In the genomic region with DNA sequence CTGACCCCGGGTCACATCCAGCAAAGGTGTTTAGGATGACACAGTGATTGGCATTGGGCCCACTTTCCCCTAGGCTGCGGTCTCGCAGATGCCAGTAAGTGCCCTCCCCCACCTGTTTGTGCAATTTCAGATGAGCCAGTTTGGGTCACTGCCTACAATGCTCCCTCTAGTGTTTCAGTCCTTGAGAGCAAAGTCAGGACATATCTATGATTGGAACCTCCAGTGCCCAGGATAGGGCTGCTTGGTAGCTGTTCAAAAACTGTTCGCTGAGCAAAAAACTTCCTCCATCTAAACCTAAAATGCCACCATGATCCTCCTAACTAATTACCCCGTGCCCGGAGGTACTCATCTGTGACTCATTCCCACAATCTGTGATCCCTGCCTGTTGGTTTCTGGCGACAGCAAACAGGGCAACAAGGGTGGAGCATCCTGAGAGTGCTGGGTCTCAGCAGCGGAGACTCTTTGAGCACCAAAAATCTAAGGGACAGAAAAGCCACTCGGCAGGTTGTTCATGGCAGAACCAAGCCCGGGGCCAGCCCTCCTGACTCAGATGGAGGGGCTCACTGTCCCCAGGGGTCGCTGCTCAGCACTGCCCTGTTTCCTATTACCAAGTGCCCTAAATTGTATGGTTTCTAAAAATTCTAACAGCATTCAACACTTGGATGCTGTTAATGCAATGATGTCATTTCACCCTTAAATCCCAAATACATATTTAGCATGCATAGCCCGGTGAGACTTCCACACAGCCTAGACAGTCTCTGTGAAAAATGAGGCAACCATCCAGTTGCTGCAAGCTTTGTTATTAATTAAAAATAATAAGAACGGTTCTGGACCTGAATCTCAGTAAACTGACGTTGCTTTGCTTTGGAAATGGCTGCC, we compare ENCODE assay signal across 1 cellular context.
TF ChIP-seq lines count a peak whose summit lies in the region.

No MANE protein-coding gene starts in this region.

TF ChIP-seq in H1, 55 proteins besides CTCF, POLR2A, EP300 and RAD21:
- TF ChIP-seq TBP (IDR thresholded peaks at IDR 0.05; ENCODE audit: low read depth, low read length) (no peak), FOSL1 (IDR thresholded peaks at IDR 0.05; ENCODE audit: insufficient read depth, low read depth, low read length) (no peak), SIX5 (IDR thresholded peaks at IDR 0.05; ENCODE audit: low read depth, low read length) (no peak), TCF12 (IDR thresholded peaks at IDR 0.05; ENCODE audit: low read depth, low read length) (no peak), PHF8 (conservative IDR thresholded peaks at IDR 0.05; ENCODE audit: low read depth, low read length) (no peak), POLR2AphosphoS5 (IDR thresholded peaks at IDR 0.05; ENCODE audit: low read depth, low read length) (no peak), JUND (IDR thresholded peaks at IDR 0.05; ENCODE audit: low read length) (no peak), POU5F1 (IDR thresholded peaks at IDR 0.05; ENCODE audit: low read depth, low read length) (no peak), SP1 (IDR thresholded peaks at IDR 0.05; ENCODE audit: low read depth, low read length) (no peak), SIRT6 (IDR thresholded peaks at IDR 0.05; ENCODE audit: low read length) (no peak), SRF (IDR thresholded peaks at IDR 0.05; ENCODE audit: low read depth, low read length) (no peak), SP2 (IDR thresholded peaks at IDR 0.05; ENCODE audit: low read length) (no peak), RBBP5 (IDR thresholded peaks at IDR 0.05; ENCODE audit: borderline replicate concordance, low read depth, low read length) (no peak)
